ENCODE assay signal across 20 cellular contexts in genomic region chr2:869357-869871, GRCh38.
"Had no signal": no experiment of that assay in that cellular context is flagged by ENCODE, and none has a peak within 500 bp of the region (broad histone marks: within the 10 kb centered on the region; RNA-seq: fewer than 3 reads in every experiment).

No MANE protein-coding gene starts in this region.

- H3K9me3 Mint-ChIP-seq: activated naive CD4-positive, alpha-beta T cell treated with anti-CD3 and anti-CD28 coated beads for 36 hours; activated T-cell treated with anti-CD3 and anti-CD28 coated beads, Interleukin-2, amount 50 U/mL, for 24 hours; activated T-helper 2 cell treated with anti-CD3 and anti-CD28 coated beads, Interferon-gamma antibody, Interleukin-2, Interleukin-4, amounts not matched to agents 10 μg/mL and 5 μg/mL and 100 μg/mL, durations not matched to agents 14 hours and 24 hours and 36 hours had no signal

- H3K4me3 ChIP-seq: left lung, pancreas had no signal

- H3K27me3 ChIP-seq: pancreas had no signal

- ATAC-seq: esophagus mucosa; left lung; pancreas; right cardiac atrium; stimulated activated naive CD8-positive, alpha-beta T cell treated with anti-CD3 and anti-CD28 coated beads, Interleukin-15, Interleukin-2, amounts not matched to agents 100 U/mL and 50 U/mL, for 24 hours had no signal

- H3K9me3 ChIP-seq: left lung, pancreas had no signal

- H3K27ac Mint-ChIP-seq: activated naive CD4-positive, alpha-beta T cell treated with anti-CD3 and anti-CD28 coated beads for 36 hours; activated T-cell treated with anti-CD3 and anti-CD28 coated beads, Interleukin-2, amount 50 U/mL, for 24 hours; activated T-helper 2 cell treated with anti-CD3 and anti-CD28 coated beads, Interferon-gamma antibody, Interleukin-2, Interleukin-4, amounts not matched to agents 10 μg/mL and 5 μg/mL and 100 μg/mL, durations not matched to agents 14 hours and 24 hours and 36 hours; nephron progenitor cell had no signal

- DNase-seq: activated CD4-positive, alpha-beta T cell treated with anti-CD3 and anti-CD28 coated beads for 48 hours; activated CD8-positive, alpha-beta memory T cell treated with anti-CD3 and anti-CD28 coated beads, Interleukin-2, amount 50 U/mL, for 4 hours; activated naive CD4-positive, alpha-beta T cell treated with anti-CD3 and anti-CD28 coated beads for 36 hours; activated T-cell treated with anti-CD3 and anti-CD28 coated beads, Interleukin-2, amount 50 U/mL, for 24 hours; amygdala; cortex of kidney; foreskin melanocyte; kidney; left lung; mammary epithelial cell; midbrain; nephron progenitor cell; pancreas; right cardiac atrium; stimulated activated CD4-positive, alpha-beta T cell treated with anti-CD3 and anti-CD28 coated beads, Interleukin-12 subunit alpha, Interleukin-12 subunit beta, amount 100 ng/mL, for 4 hours; stimulated activated CD4-positive, alpha-beta T cell treated with anti-CD3 and anti-CD28 coated beads, Interleukin-4, amount 100 ng/mL, for 4 hours; stimulated activated naive CD8-positive, alpha-beta T cell treated with anti-CD3 and anti-CD28 coated beads, Interleukin-15, Interleukin-2, amounts not matched to agents 100 U/mL and 50 U/mL, for 24 hours; SW 1271 had no signal

- H3K36me3 ChIP-seq: left lung, pancreas had no signal

- H3K4me3 Mint-ChIP-seq: activated naive CD4-positive, alpha-beta T cell treated with anti-CD3 and anti-CD28 coated beads for 36 hours; activated T-cell treated with anti-CD3 and anti-CD28 coated beads, Interleukin-2, amount 50 U/mL, for 24 hours; nephron progenitor cell had no signal

- H3K4me1 ChIP-seq: left lung, pancreas had no signal

- H3K27ac ChIP-seq: left lung, pancreas had no signal
